In the genomic region with DNA sequence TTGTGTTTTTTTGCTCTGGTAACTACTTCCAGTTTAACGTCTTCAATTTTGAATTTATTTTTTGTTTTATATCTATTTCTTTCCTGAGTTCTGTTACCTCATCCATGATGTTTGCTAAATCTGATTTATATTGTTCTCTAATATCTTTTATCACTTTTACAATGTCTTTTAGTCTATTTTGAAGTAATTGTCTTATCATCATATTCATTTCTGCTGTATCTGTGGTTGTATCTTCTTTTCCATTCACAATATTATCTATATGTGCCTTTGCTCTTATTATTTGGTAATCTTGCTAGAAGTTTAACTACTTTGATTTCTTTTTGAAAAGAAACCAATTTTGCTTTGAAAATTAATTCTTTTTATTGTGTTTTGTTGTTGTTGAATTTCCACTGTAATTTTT, we compare ENCODE assay signal across 12 cellular contexts. TPM values are rescaled to one million over a fixed set of nuclear protein-coding genes. Genes with fewer than 3 reads are reported as not detected.
"Had no signal": no experiment of that assay in that cellular context is flagged by ENCODE, and none has a peak within 500 bp of the region (broad histone marks: within the 10 kb centered on the region; RNA-seq: fewer than 3 reads in every experiment).

No MANE protein-coding gene starts in this region.

- H3K4me1 ChIP-seq: HAP-1 had no signal

- H3K9ac ChIP-seq: GM23248, KMS-11 had no signal

- H3K9me3 ChIP-seq: HAP-1 had no signal

- H3K27ac ChIP-seq: GM23248, HL-60, KMS-11 had no signal

- ATAC-seq: HCT116 had no signal

- H2AFZ ChIP-seq: GM23248 had no signal

- H3K4me3 ChIP-seq: GM23248, HAP-1 had no signal

- H3K4me2 ChIP-seq: KMS-11 had no signal

- FAIRE-seq: HTR-8/SVneo had no signal

- DNase-seq: GM23248, GOT3, H7, HFFc6, IMR-90, KBM-7 had no signal

RNA-seq across cellular contexts. Expression of a gene that starts 43.6 kb away (rescaled TPM):
- total RNA-seq: HT-29 had no signal
